Comparison of ENCODE assay signal across 1 cellular context in the genomic region with DNA sequence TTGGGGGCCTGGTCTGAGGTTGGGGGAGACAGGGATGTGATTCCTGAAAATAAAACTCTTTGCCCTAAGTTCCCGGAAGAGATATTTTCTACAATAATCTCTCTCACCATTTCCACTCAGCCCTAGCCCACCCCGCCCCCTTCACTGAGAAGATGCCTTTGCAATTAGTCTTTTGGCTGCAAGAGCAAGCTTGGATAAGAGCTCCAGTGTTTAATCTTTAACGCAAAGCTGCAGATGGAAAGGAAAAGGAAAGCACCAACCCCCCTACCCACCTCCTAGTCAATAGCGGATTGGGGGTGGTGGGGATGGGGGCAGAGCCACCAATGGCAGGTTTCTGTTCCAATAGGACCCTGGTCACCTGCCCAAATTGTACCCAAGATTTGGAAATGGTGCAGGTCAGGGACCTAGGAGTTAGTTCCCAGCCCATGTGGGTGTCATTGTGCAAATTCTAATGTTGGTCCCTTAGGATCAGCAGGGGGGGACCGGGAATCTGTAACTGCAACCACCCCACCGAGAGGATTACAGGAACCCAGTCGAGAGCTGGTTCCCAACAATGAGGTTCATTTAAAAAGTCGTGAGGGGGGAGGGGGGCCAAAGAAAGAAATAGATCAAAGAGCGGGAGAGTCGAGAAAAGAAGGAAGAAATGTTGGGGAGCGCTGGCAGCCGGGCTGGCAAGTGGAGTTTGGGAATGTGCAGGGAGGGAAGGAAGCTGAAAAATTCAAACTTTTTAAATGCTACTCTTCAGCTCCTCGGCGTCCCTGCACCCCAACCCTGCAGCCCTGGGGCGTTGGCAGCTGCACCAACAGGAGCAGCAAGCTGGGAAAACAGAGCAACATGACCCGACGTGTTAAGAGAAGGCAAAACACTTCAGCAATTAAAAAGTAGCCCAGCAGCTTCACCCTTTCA.
TF ChIP-seq lines count a peak whose summit lies in the region.

No MANE protein-coding gene starts in this region.

TF ChIP-seq in SK-N-SH, 30 proteins besides CTCF, POLR2A, EP300 and RAD21 (continued from another document):
- TF ChIP-seq, protein P1, sequence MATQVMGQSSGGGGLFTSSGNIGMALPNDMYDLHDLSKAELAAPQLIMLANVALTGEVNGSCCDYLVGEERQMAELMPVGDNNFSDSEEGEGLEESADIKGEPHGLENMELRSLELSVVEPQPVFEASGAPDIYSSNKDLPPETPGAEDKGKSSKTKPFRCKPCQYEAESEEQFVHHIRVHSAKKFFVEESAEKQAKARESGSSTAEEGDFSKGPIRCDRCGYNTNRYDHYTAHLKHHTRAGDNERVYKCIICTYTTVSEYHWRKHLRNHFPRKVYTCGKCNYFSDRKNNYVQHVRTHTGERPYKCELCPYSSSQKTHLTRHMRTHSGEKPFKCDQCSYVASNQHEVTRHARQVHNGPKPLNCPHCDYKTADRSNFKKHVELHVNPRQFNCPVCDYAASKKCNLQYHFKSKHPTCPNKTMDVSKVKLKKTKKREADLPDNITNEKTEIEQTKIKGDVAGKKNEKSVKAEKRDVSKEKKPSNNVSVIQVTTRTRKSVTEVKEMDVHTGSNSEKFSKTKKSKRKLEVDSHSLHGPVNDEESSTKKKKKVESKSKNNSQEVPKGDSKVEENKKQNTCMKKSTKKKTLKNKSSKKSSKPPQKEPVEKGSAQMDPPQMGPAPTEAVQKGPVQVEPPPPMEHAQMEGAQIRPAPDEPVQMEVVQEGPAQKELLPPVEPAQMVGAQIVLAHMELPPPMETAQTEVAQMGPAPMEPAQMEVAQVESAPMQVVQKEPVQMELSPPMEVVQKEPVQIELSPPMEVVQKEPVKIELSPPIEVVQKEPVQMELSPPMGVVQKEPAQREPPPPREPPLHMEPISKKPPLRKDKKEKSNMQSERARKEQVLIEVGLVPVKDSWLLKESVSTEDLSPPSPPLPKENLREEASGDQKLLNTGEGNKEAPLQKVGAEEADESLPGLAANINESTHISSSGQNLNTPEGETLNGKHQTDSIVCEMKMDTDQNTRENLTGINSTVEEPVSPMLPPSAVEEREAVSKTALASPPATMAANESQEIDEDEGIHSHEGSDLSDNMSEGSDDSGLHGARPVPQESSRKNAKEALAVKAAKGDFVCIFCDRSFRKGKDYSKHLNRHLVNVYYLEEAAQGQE (IDR thresholded peaks at IDR 0.05; ENCODE audit: low read depth, low read length): no peak
- TF ChIP-seq CHD2 (IDR thresholded peaks at IDR 0.05; ENCODE audit: low read length, partially characterized antibody) (no peak), JUND (IDR thresholded peaks at IDR 0.05) (peak; percentile 42; the same call in 1 of the 2 replicates), ELF1 (IDR thresholded peaks at IDR 0.05) (0 out of 2 replicates have a peak, but pooled peaks have one; percentile 15), NFIC (IDR thresholded peaks at IDR 0.05; ENCODE audit: borderline replicate concordance) (peak; percentile 55; the same call in 1 of the 2 replicates), MEF2A (IDR thresholded peaks at IDR 0.05; ENCODE audit: borderline replicate concordance, low read depth) (no peak), SMC3 (IDR thresholded peaks at IDR 0.05; ENCODE audit: low read depth, low read length) (no peak)
TF ChIP-seq in SK-N-SH: peak in this region for 6.
